6 cellular contexts compared by ENCODE assay signal in genomic region chr20:61535536-61535935, GRCh38.
"Had no signal": no experiment of that assay in that cellular context is flagged by ENCODE, and none has a peak within 500 bp of the region (broad histone marks: within the 10 kb centered on the region; RNA-seq: fewer than 3 reads in every experiment).

No MANE protein-coding gene starts in this region.

- H3K4me3 Mint-ChIP-seq: IgD-negative memory B cell had no signal

- H3K27me3 Mint-ChIP-seq: IgD-negative memory B cell had no signal

- FAIRE-seq: HepG2, K562 had no signal

- ATAC-seq: HepG2, K562 had no signal

- H3K36me3 Mint-ChIP-seq: IgD-negative memory B cell had no signal

- DNase-seq: IMR-90, KBM-7 had no signal

- H3K4me3 ChIP-seq: K562 had no signal

- H3K27ac Mint-ChIP-seq: IgD-negative memory B cell had no signal

- H3K27ac ChIP-seq: HL-60 had no signal
